Comparison of ENCODE assay signal across 1 cellular context in the genomic region with DNA sequence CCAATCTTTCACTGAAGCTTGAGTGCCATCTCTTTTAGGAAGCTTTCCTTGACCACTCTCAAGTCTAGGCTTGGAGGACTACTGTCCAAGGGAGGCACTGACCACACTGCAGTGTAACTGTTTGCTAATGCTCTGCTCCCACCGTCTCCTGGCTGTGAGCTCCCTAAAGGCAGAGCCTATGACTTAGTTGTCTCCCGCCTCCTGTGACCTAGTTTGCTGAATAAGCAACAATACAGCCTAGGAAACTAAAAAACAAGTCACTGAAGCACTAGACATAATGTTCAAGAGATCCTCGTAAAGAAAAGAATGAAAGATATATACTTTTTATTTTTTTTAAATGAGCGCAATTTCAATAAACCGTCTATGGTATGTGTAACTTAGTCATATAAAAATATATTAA.
TF ChIP-seq lines count a peak whose summit lies in the region.

No MANE protein-coding gene starts in this region.

TF ChIP-seq in GM23338, 12 proteins besides CTCF, POLR2A, EP300 and RAD21 (continued from another document):
- TF ChIP-seq, protein P1, sequence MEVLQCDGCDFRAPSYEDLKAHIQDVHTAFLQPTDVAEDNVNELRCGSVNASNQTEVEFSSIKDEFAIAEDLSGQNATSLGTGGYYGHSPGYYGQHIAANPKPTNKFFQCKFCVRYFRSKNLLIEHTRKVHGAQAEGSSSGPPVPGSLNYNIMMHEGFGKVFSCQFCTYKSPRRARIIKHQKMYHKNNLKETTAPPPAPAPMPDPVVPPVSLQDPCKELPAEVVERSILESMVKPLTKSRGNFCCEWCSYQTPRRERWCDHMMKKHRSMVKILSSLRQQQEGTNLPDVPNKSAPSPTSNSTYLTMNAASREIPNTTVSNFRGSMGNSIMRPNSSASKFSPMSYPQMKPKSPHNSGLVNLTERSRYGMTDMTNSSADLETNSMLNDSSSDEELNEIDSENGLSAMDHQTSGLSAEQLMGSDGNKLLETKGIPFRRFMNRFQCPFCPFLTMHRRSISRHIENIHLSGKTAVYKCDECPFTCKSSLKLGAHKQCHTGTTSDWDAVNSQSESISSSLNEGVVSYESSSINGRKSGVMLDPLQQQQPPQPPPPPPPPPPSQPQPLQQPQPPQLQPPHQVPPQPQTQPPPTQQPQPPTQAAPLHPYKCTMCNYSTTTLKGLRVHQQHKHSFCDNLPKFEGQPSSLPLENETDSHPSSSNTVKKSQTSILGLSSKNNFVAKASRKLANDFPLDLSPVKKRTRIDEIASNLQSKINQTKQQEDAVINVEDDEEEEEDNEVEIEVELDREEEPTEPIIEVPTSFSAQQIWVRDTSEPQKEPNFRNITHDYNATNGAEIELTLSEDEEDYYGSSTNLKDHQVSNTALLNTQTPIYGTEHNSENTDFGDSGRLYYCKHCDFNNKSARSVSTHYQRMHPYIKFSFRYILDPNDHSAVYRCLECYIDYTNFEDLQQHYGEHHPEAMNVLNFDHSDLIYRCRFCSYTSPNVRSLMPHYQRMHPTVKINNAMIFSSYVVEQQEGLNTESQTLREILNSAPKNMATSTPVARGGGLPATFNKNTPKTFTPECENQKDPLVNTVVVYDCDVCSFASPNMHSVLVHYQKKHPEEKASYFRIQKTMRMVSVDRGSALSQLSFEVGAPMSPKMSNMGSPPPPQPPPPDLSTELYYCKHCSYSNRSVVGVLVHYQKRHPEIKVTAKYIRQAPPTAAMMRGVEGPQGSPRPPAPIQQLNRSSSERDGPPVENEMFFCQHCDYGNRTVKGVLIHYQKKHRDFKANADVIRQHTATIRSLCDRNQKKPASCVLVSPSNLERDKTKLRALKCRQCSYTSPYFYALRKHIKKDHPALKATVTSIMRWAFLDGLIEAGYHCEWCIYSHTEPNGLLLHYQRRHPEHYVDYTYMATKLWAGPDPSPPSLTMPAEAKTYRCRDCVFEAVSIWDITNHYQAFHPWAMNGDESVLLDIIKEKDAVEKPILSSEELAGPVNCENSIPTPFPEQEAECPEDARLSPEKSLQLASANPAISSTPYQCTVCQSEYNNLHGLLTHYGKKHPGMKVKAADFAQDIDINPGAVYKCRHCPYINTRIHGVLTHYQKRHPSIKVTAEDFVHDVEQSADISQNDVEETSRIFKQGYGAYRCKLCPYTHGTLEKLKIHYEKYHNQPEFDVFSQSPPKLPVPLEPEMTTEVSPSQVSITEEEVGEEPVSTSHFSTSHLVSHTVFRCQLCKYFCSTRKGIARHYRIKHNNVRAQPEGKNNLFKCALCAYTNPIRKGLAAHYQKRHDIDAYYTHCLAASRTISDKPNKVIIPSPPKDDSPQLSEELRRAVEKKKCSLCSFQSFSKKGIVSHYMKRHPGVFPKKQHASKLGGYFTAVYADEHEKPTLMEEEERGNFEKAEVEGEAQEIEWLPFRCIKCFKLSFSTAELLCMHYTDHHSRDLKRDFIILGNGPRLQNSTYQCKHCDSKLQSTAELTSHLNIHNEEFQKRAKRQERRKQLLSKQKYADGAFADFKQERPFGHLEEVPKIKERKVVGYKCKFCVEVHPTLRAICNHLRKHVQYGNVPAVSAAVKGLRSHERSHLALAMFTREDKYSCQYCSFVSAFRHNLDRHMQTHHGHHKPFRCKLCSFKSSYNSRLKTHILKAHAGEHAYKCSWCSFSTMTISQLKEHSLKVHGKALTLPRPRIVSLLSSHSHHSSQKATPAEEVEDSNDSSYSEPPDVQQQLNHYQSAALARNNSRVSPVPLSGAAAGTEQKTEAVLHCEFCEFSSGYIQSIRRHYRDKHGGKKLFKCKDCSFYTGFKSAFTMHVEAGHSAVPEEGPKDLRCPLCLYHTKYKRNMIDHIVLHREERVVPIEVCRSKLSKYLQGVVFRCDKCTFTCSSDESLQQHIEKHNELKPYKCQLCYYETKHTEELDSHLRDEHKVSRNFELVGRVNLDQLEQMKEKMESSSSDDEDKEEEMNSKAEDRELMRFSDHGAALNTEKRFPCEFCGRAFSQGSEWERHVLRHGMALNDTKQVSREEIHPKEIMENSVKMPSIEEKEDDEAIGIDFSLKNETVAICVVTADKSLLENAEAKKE (CRISPR knock-in tag; IDR thresholded peaks at IDR 0.05): no peak
- TF ChIP-seq NANOG (IDR thresholded peaks at IDR 0.05; ENCODE audit: borderline replicate concordance) (no peak), POLR2AphosphoS5 (IDR thresholded peaks at IDR 0.05; ENCODE audit: low read depth) (no peak), STAT1 (IDR thresholded peaks at IDR 0.05; ENCODE audit: unreplicated experiment) (no peak), ZNF114 (CRISPR knock-in tag; IDR thresholded peaks at IDR 0.05) (no peak)
- TF ChIP-seq, protein P2, sequence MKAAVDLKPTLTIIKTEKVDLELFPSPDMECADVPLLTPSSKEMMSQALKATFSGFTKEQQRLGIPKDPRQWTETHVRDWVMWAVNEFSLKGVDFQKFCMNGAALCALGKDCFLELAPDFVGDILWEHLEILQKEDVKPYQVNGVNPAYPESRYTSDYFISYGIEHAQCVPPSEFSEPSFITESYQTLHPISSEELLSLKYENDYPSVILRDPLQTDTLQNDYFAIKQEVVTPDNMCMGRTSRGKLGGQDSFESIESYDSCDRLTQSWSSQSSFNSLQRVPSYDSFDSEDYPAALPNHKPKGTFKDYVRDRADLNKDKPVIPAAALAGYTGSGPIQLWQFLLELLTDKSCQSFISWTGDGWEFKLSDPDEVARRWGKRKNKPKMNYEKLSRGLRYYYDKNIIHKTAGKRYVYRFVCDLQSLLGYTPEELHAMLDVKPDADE (IDR thresholded peaks at IDR 0.05): no peak
- TF ChIP-seq, protein P3, sequence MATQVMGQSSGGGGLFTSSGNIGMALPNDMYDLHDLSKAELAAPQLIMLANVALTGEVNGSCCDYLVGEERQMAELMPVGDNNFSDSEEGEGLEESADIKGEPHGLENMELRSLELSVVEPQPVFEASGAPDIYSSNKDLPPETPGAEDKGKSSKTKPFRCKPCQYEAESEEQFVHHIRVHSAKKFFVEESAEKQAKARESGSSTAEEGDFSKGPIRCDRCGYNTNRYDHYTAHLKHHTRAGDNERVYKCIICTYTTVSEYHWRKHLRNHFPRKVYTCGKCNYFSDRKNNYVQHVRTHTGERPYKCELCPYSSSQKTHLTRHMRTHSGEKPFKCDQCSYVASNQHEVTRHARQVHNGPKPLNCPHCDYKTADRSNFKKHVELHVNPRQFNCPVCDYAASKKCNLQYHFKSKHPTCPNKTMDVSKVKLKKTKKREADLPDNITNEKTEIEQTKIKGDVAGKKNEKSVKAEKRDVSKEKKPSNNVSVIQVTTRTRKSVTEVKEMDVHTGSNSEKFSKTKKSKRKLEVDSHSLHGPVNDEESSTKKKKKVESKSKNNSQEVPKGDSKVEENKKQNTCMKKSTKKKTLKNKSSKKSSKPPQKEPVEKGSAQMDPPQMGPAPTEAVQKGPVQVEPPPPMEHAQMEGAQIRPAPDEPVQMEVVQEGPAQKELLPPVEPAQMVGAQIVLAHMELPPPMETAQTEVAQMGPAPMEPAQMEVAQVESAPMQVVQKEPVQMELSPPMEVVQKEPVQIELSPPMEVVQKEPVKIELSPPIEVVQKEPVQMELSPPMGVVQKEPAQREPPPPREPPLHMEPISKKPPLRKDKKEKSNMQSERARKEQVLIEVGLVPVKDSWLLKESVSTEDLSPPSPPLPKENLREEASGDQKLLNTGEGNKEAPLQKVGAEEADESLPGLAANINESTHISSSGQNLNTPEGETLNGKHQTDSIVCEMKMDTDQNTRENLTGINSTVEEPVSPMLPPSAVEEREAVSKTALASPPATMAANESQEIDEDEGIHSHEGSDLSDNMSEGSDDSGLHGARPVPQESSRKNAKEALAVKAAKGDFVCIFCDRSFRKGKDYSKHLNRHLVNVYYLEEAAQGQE (IDR thresholded peaks at IDR 0.05; ENCODE audit: unreplicated experiment): no peak
